Comparison of ENCODE assay signal across 27 cellular contexts in the genomic region with DNA sequence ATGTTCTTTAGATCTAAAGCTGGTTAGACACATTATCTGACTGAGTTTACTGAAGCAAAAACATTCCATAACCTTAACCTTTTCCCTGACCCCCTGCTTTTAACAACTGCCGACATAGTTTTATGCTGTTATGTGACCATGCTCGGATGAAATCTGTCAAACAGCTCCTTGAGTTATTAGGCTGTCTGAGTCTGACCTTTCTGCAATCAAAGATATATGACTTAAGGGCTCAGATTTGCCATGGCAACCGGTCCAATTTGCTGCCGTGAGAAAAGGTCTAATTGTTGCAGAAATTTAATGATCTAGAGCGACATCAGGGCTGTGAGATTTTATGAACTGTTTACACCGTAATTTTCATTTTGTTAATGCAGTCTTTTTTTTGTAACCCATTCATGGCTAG.
DNase-seq lines count a peak whose midpoint lies in the region; ATAC-seq and TF ChIP-seq lines count a peak whose summit lies in the region.
"Had no signal": no experiment of that assay in that cellular context is flagged by ENCODE, and none has a peak within 500 bp of the region (broad histone marks: within the 10 kb centered on the region; RNA-seq: fewer than 3 reads in every experiment).

No MANE protein-coding gene starts in this region.

- peak overlapping the region; percentile 46 for H3K27ac ChIP-seq in cardiac muscle cell
- H3K27ac ChIP-seq: BLaER1, heart left ventricle, left ventricle myocardium inferior, parathyroid adenoma, sigmoid colon, thoracic aorta had no signal

- ATAC-seq in left cardiac atrium (no peak), GM18519 (IDR thresholded peaks at IDR 0.05; ENCODE audit: low FRiP score, unreplicated experiment) (no peak)
- ATAC-seq: heart left ventricle; natural killer cell; stimulated activated naive CD8-positive, alpha-beta T cell treated with anti-CD3 and anti-CD28 coated beads, Interleukin-15, Interleukin-2, amounts not matched to agents 100 U/mL and 50 U/mL, for 24 hours had no signal

- H3K36me3 ChIP-seq in cardiac muscle cell = peaks cover 6% of the 10 kb centered on the region
- H3K36me3 ChIP-seq: thoracic aorta had no signal

- intact Hi-C loops in left cardiac atrium (cut with DNase I) = no loop called here

- H3K9me3 ChIP-seq in cardiac muscle cell (ENCODE audit: low read depth) = no peaks in the 10 kb centered on the region
- H3K9me3 ChIP-seq: sigmoid colon had no signal

- H3K4me3 ChIP-seq in cardiac muscle cell = no peak overlapping the region
- H3K4me3 ChIP-seq: BLaER1, heart left ventricle, left ventricle myocardium inferior, MG63, sigmoid colon, thoracic aorta had no signal

- TF ChIP-seq CTCF in cardiac muscle cell (IDR thresholded peaks at IDR 0.05; ENCODE audit: low read depth, low read length) = no peak

- H3K4me1 ChIP-seq in cardiac muscle cell (ENCODE audit: low read depth) = no peaks in the 10 kb centered on the region
- H3K4me1 ChIP-seq: heart left ventricle, left ventricle myocardium inferior had no signal

- DNase-seq in cardiac muscle cell (ENCODE audit: low read depth in 1 of 2, low spot score in 1 of 2) (no peak), left cardiac atrium (no peak), amniotic epithelial cell (ENCODE audit: low read depth) (peak; percentile 19), left kidney (ENCODE audit: low read depth, low spot score) (peak; percentile 72), HUDEP-2 (lab: John Stamatoyannopoulos, UW; ENCODE audit: unreplicated experiment in 76 of 76) (no peak)
- DNase-seq in activated CD4-positive, CD25-positive, alpha-beta regulatory T cell treated with anti-CD3 and anti-CD28 coated beads, Interleukin-2, amount 50 U/mL, for 72 hours = no peak
- no peak for DNase-seq in activated naive CD4-positive, alpha-beta T cell treated with anti-CD3 and anti-CD28 coated beads, Interleukin-2, amount 50 U/mL, for 16 hours
- DNase-seq: ACHN; activated B cell treated with CpG ODN at 0.5 μM for 24 hours; activated CD4-positive, alpha-beta T cell treated with anti-CD3 and anti-CD28 coated beads, Interleukin-2, amount 50 U/mL, for 4 hours; activated CD8-positive, alpha-beta memory T cell treated with anti-CD3 and anti-CD28 coated beads, Interleukin-2, amount 50 U/mL, for 48 hours; cerebellar nuclear complex; EL; heart left ventricle; left ventricle myocardium inferior; MG63; natural killer cell; NCI-H2029; NK-92 treated with Interleukin-12 subunit alpha and Interleukin-12 subunit beta, amount 100 ng/mL, for 24 hours; SHP77; sigmoid colon; stimulated activated naive CD8-positive, alpha-beta T cell treated with anti-CD3 and anti-CD28 coated beads, Interleukin-15, Interleukin-2, amounts not matched to agents 100 U/mL and 50 U/mL, for 24 hours; SW 1271 had no signal

- H3K27me3 ChIP-seq in cardiac muscle cell = no peaks in the 10 kb centered on the region
- H3K27me3 ChIP-seq: BLaER1, heart left ventricle, MG63, sigmoid colon had no signal

Comparison
In these comparisons a context has a peak if more than half of its experiments do, and no peak if none do; other contexts are left out.
1. DNase-seq: peak in amniotic epithelial cell (single experiment) and left kidney (single experiment); none in cardiac muscle cell (0 of 2), left cardiac atrium (single experiment), activated CD4-positive, CD25-positive, alpha-beta regulatory T cell treated with anti-CD3 and anti-CD28 coated beads, Interleukin-2, amount 50 U/mL, for 72 hours (single experiment), activated naive CD4-positive, alpha-beta T cell treated with anti-CD3 and anti-CD28 coated beads, Interleukin-2, amount 50 U/mL, for 16 hours (single experiment) and HUDEP-2 (0 of 76).